In the genomic region with DNA sequence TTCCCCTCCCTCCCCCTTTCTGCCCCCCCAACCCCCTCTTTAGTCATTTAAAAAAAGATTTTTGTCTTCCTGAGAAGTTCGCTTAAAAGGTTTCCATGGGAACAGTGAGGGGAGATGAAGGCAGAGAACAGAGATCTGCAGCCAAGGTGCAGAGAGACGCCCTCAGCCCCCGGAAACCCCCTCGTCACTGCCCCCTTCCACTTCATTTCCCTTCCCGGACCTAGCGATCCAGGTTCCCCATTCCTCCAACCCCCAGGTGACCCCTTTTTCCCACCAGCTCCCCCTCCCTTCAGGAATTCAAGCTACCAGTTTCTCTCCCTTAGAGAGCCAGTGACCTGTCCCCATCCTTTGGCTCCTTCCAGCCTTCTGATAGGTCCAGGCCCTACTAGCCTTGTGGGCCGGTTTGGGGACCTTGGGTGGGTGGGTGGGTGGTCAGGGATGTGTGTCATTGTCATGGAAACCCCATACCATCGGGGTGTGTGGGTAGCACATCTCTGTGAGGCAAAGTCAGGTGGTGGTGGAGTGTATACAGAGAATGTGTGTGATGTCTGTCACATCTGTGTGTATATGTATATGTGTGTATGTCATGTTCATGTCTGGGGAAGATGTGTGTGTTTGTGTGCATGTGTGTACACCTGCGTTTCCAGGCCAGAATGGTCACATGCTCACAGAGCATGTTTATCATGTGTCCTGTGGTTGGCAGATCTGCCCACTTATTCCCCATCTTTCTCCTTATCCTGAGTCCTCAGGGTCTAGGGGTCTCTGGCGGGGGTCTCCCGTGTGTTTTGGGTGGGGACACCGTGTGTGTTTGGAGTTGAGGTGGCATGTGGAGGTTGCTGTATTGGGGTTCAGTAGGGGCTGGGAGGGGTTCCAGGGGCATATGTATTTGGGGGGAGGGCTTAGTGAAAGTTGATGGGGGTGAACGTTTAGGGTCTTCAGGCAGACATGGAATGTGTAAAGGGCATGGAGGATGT, we compare ENCODE assay signal across 1 cellular context.
TF ChIP-seq lines count a peak whose summit lies in the region.

No MANE protein-coding gene starts in this region.

TF ChIP-seq in GM12878, 131 proteins besides CTCF, POLR2A, EP300 and RAD21:
- TF ChIP-seq JUNB (IDR thresholded peaks at IDR 0.05) (no peak), RBBP5 (conservative IDR thresholded peaks at IDR 0.05) (no peak), PAX8 (IDR thresholded peaks at IDR 0.05) (0 out of 2 replicates have a peak, but pooled peaks have one; percentile 81), PKNOX1 (IDR thresholded peaks at IDR 0.05) (peak; percentile 46; the same call in 1 of the 2 replicates), NBN (IDR thresholded peaks at IDR 0.05) (0 out of 2 replicates have a peak, but pooled peaks have one; percentile 31), NR2C2 (IDR thresholded peaks at IDR 0.05; ENCODE audit: borderline replicate concordance, control insufficient read depth, insufficient read length, low read depth) (no peak), YBX1 (IDR thresholded peaks at IDR 0.05) (no peak), RAD51 (IDR thresholded peaks at IDR 0.05) (peak; percentile 68), USF1 (IDR thresholded peaks at IDR 0.05; ENCODE audit: borderline replicate concordance, extremely low read length, insufficient read depth, low read depth, low read length) (peak; percentile 9), CEBPB (IDR thresholded peaks at IDR 0.05; ENCODE audit: borderline replicate concordance in 1 of 2, low read depth in 2 of 2, low read length in 2 of 2) (no peak), ZNF274 (IDR thresholded peaks at IDR 0.05; ENCODE audit: insufficient read depth, insufficient read length) (no peak), ZBTB4 (CRISPR knock-in tag; IDR thresholded peaks at IDR 0.05) (no peak), HDGF (IDR thresholded peaks at IDR 0.05) (no peak), MTA3 (IDR thresholded peaks at IDR 0.05; ENCODE audit: borderline replicate concordance, low read length) (no peak), ZBTB40 (IDR thresholded peaks at IDR 0.05; ENCODE audit: borderline replicate concordance) (peak; percentile 16; the same call in 1 of the 2 replicates), BHLHE40 (IDR thresholded peaks at IDR 0.05; ENCODE audit: borderline replicate concordance in 1 of 2, low read depth in 2 of 2, low read length in 1 of 2) (peak in 1 of 2 experiments; percentile 23; a peak in 1 of 4 replicates), FOXM1 (IDR thresholded peaks at IDR 0.05; ENCODE audit: low read depth, low read length) (no peak), SREBF1 (IDR thresholded peaks at IDR 0.05; ENCODE audit: low read length) (no peak)
- TF ChIP-seq, protein P1, sequence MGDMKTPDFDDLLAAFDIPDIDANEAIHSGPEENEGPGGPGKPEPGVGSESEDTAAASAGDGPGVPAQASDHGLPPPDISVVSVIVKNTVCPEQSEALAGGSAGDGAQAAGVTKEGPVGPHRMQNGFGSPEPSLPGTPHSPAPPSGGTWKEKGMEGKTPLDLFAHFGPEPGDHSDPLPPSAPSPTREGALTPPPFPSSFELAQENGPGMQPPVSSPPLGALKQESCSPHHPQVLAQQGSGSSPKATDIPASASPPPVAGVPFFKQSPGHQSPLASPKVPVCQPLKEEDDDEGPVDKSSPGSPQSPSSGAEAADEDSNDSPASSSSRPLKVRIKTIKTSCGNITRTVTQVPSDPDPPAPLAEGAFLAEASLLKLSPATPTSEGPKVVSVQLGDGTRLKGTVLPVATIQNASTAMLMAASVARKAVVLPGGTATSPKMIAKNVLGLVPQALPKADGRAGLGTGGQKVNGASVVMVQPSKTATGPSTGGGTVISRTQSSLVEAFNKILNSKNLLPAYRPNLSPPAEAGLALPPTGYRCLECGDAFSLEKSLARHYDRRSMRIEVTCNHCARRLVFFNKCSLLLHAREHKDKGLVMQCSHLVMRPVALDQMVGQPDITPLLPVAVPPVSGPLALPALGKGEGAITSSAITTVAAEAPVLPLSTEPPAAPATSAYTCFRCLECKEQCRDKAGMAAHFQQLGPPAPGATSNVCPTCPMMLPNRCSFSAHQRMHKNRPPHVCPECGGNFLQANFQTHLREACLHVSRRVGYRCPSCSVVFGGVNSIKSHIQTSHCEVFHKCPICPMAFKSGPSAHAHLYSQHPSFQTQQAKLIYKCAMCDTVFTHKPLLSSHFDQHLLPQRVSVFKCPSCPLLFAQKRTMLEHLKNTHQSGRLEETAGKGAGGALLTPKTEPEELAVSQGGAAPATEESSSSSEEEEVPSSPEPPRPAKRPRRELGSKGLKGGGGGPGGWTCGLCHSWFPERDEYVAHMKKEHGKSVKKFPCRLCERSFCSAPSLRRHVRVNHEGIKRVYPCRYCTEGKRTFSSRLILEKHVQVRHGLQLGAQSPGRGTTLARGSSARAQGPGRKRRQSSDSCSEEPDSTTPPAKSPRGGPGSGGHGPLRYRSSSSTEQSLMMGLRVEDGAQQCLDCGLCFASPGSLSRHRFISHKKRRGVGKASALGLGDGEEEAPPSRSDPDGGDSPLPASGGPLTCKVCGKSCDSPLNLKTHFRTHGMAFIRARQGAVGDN (IDR thresholded peaks at IDR 0.05): no peak
- TF ChIP-seq, protein P2, sequence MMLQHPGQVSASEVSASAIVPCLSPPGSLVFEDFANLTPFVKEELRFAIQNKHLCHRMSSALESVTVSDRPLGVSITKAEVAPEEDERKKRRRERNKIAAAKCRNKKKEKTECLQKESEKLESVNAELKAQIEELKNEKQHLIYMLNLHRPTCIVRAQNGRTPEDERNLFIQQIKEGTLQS (IDR thresholded peaks at IDR 0.05; ENCODE audit: borderline replicate concordance, extremely low read depth, low read depth, low read length): no peak
- TF ChIP-seq, protein P3, sequence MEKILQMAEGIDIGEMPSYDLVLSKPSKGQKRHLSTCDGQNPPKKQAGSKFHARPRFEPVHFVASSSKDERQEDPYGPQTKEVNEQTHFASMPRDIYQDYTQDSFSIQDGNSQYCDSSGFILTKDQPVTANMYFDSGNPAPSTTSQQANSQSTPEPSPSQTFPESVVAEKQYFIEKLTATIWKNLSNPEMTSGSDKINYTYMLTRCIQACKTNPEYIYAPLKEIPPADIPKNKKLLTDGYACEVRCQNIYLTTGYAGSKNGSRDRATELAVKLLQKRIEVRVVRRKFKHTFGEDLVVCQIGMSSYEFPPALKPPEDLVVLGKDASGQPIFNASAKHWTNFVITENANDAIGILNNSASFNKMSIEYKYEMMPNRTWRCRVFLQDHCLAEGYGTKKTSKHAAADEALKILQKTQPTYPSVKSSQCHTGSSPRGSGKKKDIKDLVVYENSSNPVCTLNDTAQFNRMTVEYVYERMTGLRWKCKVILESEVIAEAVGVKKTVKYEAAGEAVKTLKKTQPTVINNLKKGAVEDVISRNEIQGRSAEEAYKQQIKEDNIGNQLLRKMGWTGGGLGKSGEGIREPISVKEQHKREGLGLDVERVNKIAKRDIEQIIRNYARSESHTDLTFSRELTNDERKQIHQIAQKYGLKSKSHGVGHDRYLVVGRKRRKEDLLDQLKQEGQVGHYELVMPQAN (conservative IDR thresholded peaks at IDR 0.05): no peak
- TF ChIP-seq, protein P4, sequence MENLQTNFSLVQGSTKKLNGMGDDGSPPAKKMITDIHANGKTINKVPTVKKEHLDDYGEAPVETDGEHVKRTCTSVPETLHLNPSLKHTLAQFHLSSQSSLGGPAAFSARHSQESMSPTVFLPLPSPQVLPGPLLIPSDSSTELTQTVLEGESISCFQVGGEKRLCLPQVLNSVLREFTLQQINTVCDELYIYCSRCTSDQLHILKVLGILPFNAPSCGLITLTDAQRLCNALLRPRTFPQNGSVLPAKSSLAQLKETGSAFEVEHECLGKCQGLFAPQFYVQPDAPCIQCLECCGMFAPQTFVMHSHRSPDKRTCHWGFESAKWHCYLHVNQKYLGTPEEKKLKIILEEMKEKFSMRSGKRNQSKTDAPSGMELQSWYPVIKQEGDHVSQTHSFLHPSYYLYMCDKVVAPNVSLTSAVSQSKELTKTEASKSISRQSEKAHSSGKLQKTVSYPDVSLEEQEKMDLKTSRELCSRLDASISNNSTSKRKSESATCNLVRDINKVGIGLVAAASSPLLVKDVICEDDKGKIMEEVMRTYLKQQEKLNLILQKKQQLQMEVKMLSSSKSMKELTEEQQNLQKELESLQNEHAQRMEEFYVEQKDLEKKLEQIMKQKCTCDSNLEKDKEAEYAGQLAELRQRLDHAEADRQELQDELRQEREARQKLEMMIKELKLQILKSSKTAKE (IDR thresholded peaks at IDR 0.05; ENCODE audit: low read depth, poor library complexity, severe bottlenecking): no peak
- TF ChIP-seq, protein P5, sequence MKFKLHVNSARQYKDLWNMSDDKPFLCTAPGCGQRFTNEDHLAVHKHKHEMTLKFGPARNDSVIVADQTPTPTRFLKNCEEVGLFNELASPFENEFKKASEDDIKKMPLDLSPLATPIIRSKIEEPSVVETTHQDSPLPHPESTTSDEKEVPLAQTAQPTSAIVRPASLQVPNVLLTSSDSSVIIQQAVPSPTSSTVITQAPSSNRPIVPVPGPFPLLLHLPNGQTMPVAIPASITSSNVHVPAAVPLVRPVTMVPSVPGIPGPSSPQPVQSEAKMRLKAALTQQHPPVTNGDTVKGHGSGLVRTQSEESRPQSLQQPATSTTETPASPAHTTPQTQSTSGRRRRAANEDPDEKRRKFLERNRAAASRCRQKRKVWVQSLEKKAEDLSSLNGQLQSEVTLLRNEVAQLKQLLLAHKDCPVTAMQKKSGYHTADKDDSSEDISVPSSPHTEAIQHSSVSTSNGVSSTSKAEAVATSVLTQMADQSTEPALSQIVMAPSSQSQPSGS (IDR thresholded peaks at IDR 0.05; ENCODE audit: low read length): no peak
